ENCODE assay signal across 9 cellular contexts in the genomic region with DNA sequence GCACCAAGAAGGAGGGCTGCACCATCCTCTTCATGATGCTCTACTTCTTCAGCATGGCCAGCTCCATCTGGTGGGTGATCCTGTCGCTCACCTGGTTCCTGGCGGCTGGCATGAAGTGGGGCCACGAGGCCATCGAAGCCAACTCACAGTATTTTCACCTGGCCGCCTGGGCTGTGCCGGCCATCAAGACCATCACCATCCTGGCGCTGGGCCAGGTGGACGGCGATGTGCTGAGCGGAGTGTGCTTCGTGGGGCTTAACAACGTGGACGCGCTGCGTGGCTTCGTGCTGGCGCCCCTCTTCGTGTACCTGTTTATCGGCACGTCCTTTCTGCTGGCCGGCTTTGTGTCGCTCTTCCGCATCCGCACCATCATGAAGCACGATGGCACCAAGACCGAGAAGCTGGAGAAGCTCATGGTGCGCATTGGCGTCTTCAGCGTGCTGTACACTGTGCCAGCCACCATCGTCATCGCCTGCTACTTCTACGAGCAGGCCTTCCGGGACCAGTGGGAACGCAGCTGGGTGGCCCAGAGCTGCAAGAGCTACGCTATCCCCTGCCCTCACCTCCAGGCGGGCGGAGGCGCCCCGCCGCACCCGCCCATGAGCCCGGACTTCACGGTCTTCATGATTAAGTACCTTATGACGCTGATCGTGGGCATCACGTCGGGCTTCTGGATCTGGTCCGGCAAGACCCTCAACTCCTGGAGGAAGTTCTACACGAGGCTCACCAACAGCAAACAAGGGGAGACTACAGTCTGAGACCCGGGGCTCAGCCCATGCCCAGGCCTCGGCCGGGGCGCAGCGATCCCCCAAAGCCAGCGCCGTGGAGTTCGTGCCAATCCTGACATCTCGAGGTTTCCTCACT. TPM values are rescaled to one million over a fixed set of nuclear protein-coding genes. Genes with fewer than 3 reads are reported as not detected.
A peak's percentile ranks its signal among the peaks of the same experiment; 100 is the strongest.
DNase-seq lines count a peak whose midpoint lies in the region; ATAC-seq and TF ChIP-seq lines count a peak whose summit lies in the region.
"Had no signal": no experiment of that assay in that cellular context is flagged by ENCODE, and none has a peak within 500 bp of the region (broad histone marks: within the 10 kb centered on the region; RNA-seq: fewer than 3 reads in every experiment).

No MANE protein-coding gene starts in this region.

- no peaks in the 10 kb centered on the region for H3K9me3 ChIP-seq in mesodermal cell (ENCODE audit: control insufficient read depth, low read length)

- TF ChIP-seq CTCF in dorsolateral prefrontal cortex (IDR thresholded peaks at IDR 0.05 in 54 of 56, conservative IDR thresholded peaks at IDR 0.05 in 2 of 56; ENCODE audit: low read depth in 1 of 56, partially characterized antibody in 56 of 56), result no peak

- intact Hi-C loops in Right ventricle myocardium inferior (cut with DNase I) (loop anchor here (5.0 to 10.0 kb wide), 2 partner anchors 359 to 516 kb away; no protein-coding TSS in a partner anchor), cardiac septum (cut with DNase I) (loop anchor here (5.0 to 10.0 kb wide), 3 partner anchors 369 to 609 kb away; no protein-coding TSS in a partner anchor), dorsolateral prefrontal cortex (cut with DNase I) (loop anchor here in 1 of 2 donors (10.0 kb wide), 1 partner anchor 181 kb away; no protein-coding TSS in a partner anchor)

- no peaks in the 10 kb centered on the region for H3K36me3 ChIP-seq in mesodermal cell (ENCODE audit: control insufficient read depth, insufficient read depth, low read length)
- H3K36me3 ChIP-seq in urinary bladder (ENCODE audit: insufficient read depth), result no peaks in the 10 kb centered on the region

- WGBS in mesodermal cell (ENCODE audit: insufficient coverage in 2 of 2), 2 experiments, result 55 to 59% methylated on average over 50 to 55 of the region's 58 CpGs
- 31% methylated on average over 58 of the region's 58 CpGs for WGBS in urinary bladder

- peak; percentile 68 for DNase-seq in Right ventricle myocardium inferior (ENCODE audit: missing footprints)
- DNase-seq in cardiac septum (ENCODE audit: low spot score), result no peak
- peak in 3 of 10 donors; percentile 6 to 49 (median 34) for DNase-seq in dorsolateral prefrontal cortex
- no peak for DNase-seq in KBM-7
- no peak for DNase-seq in NCI-H2107 treated with DMSO at 0.1 percent for 48 hours (lab: John Stamatoyannopoulos, UW; ENCODE audit: unreplicated experiment)
- DNase-seq: Kasumi-1 had no signal

- ATAC-seq in Right ventricle myocardium inferior (no peak), HG02610 (IDR thresholded peaks at IDR 0.05; ENCODE audit: unreplicated experiment) (no peak)

- peak overlapping the region; percentile 45 to 89 (median 80) for H3K4me3 ChIP-seq in dorsolateral prefrontal cortex
- H3K4me3 ChIP-seq in mesodermal cell (ENCODE audit: extremely low read depth, insufficient read depth, low read length, poor library complexity, severe bottlenecking), result peak overlapping the region; percentile 65
- H3K4me3 ChIP-seq in urinary bladder (ENCODE audit: low read depth, low read length), result peak overlapping the region; percentile 79

- H3K27ac ChIP-seq in dorsolateral prefrontal cortex, result no peak overlapping the region
- H3K27ac ChIP-seq in mesodermal cell (ENCODE audit: low read depth, low read length, severe bottlenecking), result no peak overlapping the region
- H3K27ac ChIP-seq in urinary bladder (ENCODE audit: low read depth), result no peak overlapping the region

- H3K4me1 ChIP-seq in mesodermal cell (ENCODE audit: control insufficient read depth, insufficient read depth, low read length, poor library complexity, severe bottlenecking), result no peaks in the 10 kb centered on the region
- H3K4me1 ChIP-seq in urinary bladder (ENCODE audit: insufficient read depth), result no peaks in the 10 kb centered on the region

- in situ Hi-C loops in KBM-7 (cut with MboI; ENCODE audit: low pct_unique_long_range_greater_than_20kb, low sequenced_read_pairs), result no loop called here

- H3K27me3 ChIP-seq in dorsolateral prefrontal cortex, result peaks cover 0 to 4% (median 0%) of the 10 kb centered on the region in 45 donors

RNA-seq across cellular contexts. Expression of gene FZD1, which starts 2.1 kb away (rescaled TPM):
- total RNA-seq in Right ventricle myocardium inferior (10.3 TPM), cardiac septum (23.1 TPM), dorsolateral prefrontal cortex (10 to 100 TPM in 1 of 120 experiments, 1 to 10 TPM in 119; 2.1 to 12.3 (median 4.4) TPM), urinary bladder (25.1 TPM)
- 7.7 TPM for polyA plus RNA-seq in mesodermal cell (2013, experiment 1 of 2)
- 6.0 TPM for polyA plus RNA-seq in mesodermal cell (2013, experiment 2 of 2)
- 18.7 TPM for polyA plus RNA-seq in urinary bladder
